ENCODE assay signal across 27 cellular contexts in the genomic region with DNA sequence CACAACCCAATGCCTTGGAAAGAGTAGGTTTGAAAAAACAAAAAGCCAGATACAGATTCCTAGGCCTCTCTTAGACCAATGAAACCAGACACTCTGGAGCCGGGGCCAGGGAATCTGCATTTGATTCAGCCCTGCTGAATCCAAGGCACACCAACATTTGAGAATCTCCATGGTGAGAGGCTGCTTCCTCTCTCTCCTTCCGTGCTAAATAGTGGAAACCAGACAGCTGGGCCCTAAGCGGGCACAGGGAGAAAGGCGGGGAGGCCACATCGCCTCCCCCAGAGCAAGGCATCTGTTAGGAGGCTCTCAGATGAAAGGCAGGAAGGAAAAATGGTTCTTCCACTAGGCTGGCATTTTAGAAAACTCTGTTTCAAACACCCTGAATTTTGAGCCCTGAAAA.
"Had no signal": no experiment of that assay in that cellular context is flagged by ENCODE, and none has a peak within 500 bp of the region (broad histone marks: within the 10 kb centered on the region; RNA-seq: fewer than 3 reads in every experiment).

No MANE protein-coding gene starts in this region.

- H3K9ac ChIP-seq: neural progenitor cell had no signal

- ATAC-seq: left colon; mucosa of descending colon; naive thymus-derived CD4-positive, alpha-beta T cell; sciatic nerve; stimulated activated naive CD8-positive, alpha-beta T cell treated with anti-CD3 and anti-CD28 coated beads, Interleukin-15, amount 100 ng/mL, for 72 hours had no signal

- H3K9me3 ChIP-seq: esophagus squamous epithelium, heart right ventricle, mucosa of descending colon, prostate gland, right atrium auricular region, suprapubic skin, thyroid gland, vagina had no signal

- H3K27ac ChIP-seq: neural progenitor cell, prostate gland, right atrium auricular region, suprapubic skin, thyroid gland, vagina had no signal

- H3K27me3 ChIP-seq: esophagus squamous epithelium, heart right ventricle, neural progenitor cell, right atrium auricular region, suprapubic skin, thyroid gland, vagina had no signal

- H3K4me3 Mint-ChIP-seq: mesothelial cell of epicardium; nephron; neural progenitor cell; stimulated activated naive CD8-positive, alpha-beta T cell treated with anti-CD3 and anti-CD28 coated beads, Interleukin-15, amount 100 ng/mL, for 72 hours had no signal

- H3K27me3 Mint-ChIP-seq: naive thymus-derived CD4-positive, alpha-beta T cell; stimulated activated naive CD8-positive, alpha-beta T cell treated with anti-CD3 and anti-CD28 coated beads, Interleukin-15, amount 100 ng/mL, for 72 hours had no signal

- H3K4me1 Mint-ChIP-seq: mesothelial cell of epicardium, neural progenitor cell had no signal

- H3K36me3 ChIP-seq: esophagus squamous epithelium, heart right ventricle, neural progenitor cell, prostate gland, right atrium auricular region, suprapubic skin, thyroid gland, vagina had no signal

- H3K4me3 ChIP-seq: esophagus squamous epithelium, heart right ventricle, mucosa of descending colon, neural progenitor cell, prostate gland, right atrium auricular region, smooth muscle cell, suprapubic skin, thyroid gland, vagina had no signal

- DNase-seq: effector CD8-positive, alpha-beta T cell; esophagus squamous epithelium; foreskin melanocyte; glutamatergic neuron; heart right ventricle; hippocampal formation; left colon; mesenchymal stem cell; mucosa of descending colon; naive thymus-derived CD4-positive, alpha-beta T cell; stimulated activated CD4-positive, alpha-beta T cell treated with anti-CD3 and anti-CD28 coated beads, Interleukin-12 subunit alpha, Interleukin-12 subunit beta, amount 100 ng/mL, for 4 hours; stimulated activated CD4-positive, alpha-beta T cell treated with anti-CD3 and anti-CD28 coated beads, Interleukin-1b, Interleukin-23, amount 100 ng/mL, for 48 hours; stimulated activated CD4-positive, alpha-beta T cell treated with anti-CD3 and anti-CD28 coated beads, Interleukin-4, amount 100 ng/mL, for 1 hour; stimulated activated CD8-positive, alpha-beta memory T cell treated with anti-CD3 and anti-CD28 coated beads, Interleukin-4, amount 100 ng/mL, for 48 hours; stimulated activated naive CD4-positive, alpha-beta T cell; stimulated activated naive CD8-positive, alpha-beta T cell treated with anti-CD3 and anti-CD28 coated beads, Interleukin-15, amount 100 ng/mL, for 72 hours; thyroid gland; trophoblast cell had no signal

- H3K27ac Mint-ChIP-seq: mesothelial cell of epicardium, neural progenitor cell had no signal

- H3K4me1 ChIP-seq: neural progenitor cell, prostate gland, right atrium auricular region, suprapubic skin, thyroid gland had no signal

- H3K9me3 Mint-ChIP-seq: mesothelial cell of epicardium; neural progenitor cell; stimulated activated naive CD8-positive, alpha-beta T cell treated with anti-CD3 and anti-CD28 coated beads, Interleukin-15, amount 100 ng/mL, for 72 hours had no signal

- H3K36me3 Mint-ChIP-seq: mesothelial cell of epicardium; naive thymus-derived CD4-positive, alpha-beta T cell; neural progenitor cell had no signal
